ENCODE assay signal across 1 cellular context in genomic region chr16:72561-73537, GRCh38.
A peak's percentile ranks its signal among the peaks of the same experiment; 100 is the strongest.
TF ChIP-seq lines count a peak whose summit lies in the region.

A gene with protein sequence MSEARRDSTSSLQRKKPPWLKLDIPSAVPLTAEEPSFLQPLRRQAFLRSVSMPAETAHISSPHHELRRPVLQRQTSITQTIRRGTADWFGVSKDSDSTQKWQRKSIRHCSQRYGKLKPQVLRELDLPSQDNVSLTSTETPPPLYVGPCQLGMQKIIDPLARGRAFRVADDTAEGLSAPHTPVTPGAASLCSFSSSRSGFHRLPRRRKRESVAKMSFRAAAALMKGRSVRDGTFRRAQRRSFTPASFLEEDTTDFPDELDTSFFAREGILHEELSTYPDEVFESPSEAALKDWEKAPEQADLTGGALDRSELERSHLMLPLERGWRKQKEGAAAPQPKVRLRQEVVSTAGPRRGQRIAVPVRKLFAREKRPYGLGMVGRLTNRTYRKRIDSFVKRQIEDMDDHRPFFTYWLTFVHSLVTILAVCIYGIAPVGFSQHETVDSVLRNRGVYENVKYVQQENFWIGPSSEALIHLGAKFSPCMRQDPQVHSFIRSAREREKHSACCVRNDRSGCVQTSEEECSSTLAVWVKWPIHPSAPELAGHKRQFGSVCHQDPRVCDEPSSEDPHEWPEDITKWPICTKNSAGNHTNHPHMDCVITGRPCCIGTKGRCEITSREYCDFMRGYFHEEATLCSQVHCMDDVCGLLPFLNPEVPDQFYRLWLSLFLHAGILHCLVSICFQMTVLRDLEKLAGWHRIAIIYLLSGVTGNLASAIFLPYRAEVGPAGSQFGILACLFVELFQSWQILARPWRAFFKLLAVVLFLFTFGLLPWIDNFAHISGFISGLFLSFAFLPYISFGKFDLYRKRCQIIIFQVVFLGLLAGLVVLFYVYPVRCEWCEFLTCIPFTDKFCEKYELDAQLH (minus strand): TSS chr16:72631. CDS start chr16:65015, 7,616 bp downstream.

TF ChIP-seq in K562, 482 proteins besides CTCF, POLR2A, EP300 and RAD21 (continued from another document):
- TF ChIP-seq TEAD4 (IDR thresholded peaks at IDR 0.05; ENCODE audit: low read length) (peak; percentile 87), TEAD4 (CRISPR knock-in tag; IDR thresholded peaks at IDR 0.05; ENCODE audit: borderline replicate concordance) (peak; percentile 95), RBM25 (IDR thresholded peaks at IDR 0.05; ENCODE audit: low read depth, low read length, severe bottlenecking) (peak; percentile 100), DLX4 (CRISPR knock-in tag; IDR thresholded peaks at IDR 0.05) (no peak), SMAD4 (CRISPR knock-in tag; conservative IDR thresholded peaks at IDR 0.05) (peak; percentile 60; the same call in 1 of the 2 replicates), NELFE (IDR thresholded peaks at IDR 0.05; ENCODE audit: insufficient read depth, insufficient read length) (no peak), MYBL2 (IDR thresholded peaks at IDR 0.05; ENCODE audit: low read depth) (no peak), MYBL2 (CRISPR knock-in tag; IDR thresholded peaks at IDR 0.05; ENCODE audit: borderline replicate concordance) (no peak)
- TF ChIP-seq, protein P1, sequence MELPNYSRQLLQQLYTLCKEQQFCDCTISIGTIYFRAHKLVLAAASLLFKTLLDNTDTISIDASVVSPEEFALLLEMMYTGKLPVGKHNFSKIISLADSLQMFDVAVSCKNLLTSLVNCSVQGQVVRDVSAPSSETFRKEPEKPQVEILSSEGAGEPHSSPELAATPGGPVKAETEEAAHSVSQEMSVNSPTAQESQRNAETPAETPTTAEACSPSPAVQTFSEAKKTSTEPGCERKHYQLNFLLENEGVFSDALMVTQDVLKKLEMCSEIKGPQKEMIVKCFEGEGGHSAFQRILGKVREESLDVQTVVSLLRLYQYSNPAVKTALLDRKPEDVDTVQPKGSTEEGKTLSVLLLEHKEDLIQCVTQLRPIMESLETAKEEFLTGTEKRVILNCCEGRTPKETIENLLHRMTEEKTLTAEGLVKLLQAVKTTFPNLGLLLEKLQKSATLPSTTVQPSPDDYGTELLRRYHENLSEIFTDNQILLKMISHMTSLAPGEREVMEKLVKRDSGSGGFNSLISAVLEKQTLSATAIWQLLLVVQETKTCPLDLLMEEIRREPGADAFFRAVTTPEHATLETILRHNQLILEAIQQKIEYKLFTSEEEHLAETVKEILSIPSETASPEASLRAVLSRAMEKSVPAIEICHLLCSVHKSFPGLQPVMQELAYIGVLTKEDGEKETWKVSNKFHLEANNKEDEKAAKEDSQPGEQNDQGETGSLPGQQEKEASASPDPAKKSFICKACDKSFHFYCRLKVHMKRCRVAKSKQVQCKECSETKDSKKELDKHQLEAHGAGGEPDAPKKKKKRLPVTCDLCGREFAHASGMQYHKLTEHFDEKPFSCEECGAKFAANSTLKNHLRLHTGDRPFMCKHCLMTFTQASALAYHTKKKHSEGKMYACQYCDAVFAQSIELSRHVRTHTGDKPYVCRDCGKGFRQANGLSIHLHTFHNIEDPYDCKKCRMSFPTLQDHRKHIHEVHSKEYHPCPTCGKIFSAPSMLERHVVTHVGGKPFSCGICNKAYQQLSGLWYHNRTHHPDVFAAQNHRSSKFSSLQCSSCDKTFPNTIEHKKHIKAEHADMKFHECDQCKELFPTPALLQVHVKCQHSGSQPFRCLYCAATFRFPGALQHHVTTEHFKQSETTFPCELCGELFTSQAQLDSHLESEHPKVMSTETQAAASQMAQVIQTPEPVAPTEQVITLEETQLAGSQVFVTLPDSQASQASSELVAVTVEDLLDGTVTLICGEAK (IDR thresholded peaks at IDR 0.05), result no peak
- TF ChIP-seq, protein P1 (CRISPR knock-in tag; IDR thresholded peaks at IDR 0.05), result no peak
